In genomic region chr16:2388875-2389433, GRCh38 we compare ENCODE assay signal across 1 cellular context.
TF ChIP-seq lines count a peak whose summit lies in the region.

No MANE protein-coding gene starts in this region.

TF ChIP-seq in HepG2, 621 proteins besides CTCF, POLR2A, EP300 and RAD21 (continued from another document and continues in another):
- TF ChIP-seq AKAP8 (CRISPR knock-in tag; IDR thresholded peaks at IDR 0.05) (no peak), RELA (CRISPR knock-in tag; IDR thresholded peaks at IDR 0.05) (no peak), PHF21A (CRISPR knock-in tag; IDR thresholded peaks at IDR 0.05) (peak; percentile 75), TAF1 (CRISPR knock-in tag; IDR thresholded peaks at IDR 0.05) (no peak), REPIN1 (CRISPR knock-in tag; IDR thresholded peaks at IDR 0.05; ENCODE audit: borderline replicate concordance, low read depth) (0 out of 2 replicates have a peak, but pooled peaks have one; percentile 30), ATF7-NPFF (CRISPR knock-in tag; IDR thresholded peaks at IDR 0.05; ENCODE audit: low read depth) (no peak), ZNF660 (CRISPR knock-in tag; IDR thresholded peaks at IDR 0.05; ENCODE audit: borderline replicate concordance, low read depth) (no peak), PREB (CRISPR knock-in tag; IDR thresholded peaks at IDR 0.05) (no peak), SMYD3 (CRISPR knock-in tag; IDR thresholded peaks at IDR 0.05) (no peak), PHF8 (CRISPR knock-in tag; IDR thresholded peaks at IDR 0.05) (no peak), ZNF644 (CRISPR knock-in tag; IDR thresholded peaks at IDR 0.05; ENCODE audit: low read depth) (peak; percentile 84; the same call in 1 of the 2 replicates), THAP7 (CRISPR knock-in tag; IDR thresholded peaks at IDR 0.05) (no peak), HOXA3 (CRISPR knock-in tag; IDR thresholded peaks at IDR 0.05) (peak; percentile 60), RBM39 (IDR thresholded peaks at IDR 0.05; ENCODE audit: low read depth, low read length, poor library complexity, severe bottlenecking) (peak; percentile 44), ZNF362 (CRISPR knock-in tag; IDR thresholded peaks at IDR 0.05; ENCODE audit: borderline replicate concordance) (no peak; the same call in 1 of the 2 replicates), ARID4A (CRISPR knock-in tag; IDR thresholded peaks at IDR 0.05; ENCODE audit: borderline replicate concordance) (peak; percentile 77; the same call in 1 of the 2 replicates), ZBTB37 (CRISPR knock-in tag; IDR thresholded peaks at IDR 0.05) (0 out of 2 replicates have a peak, but pooled peaks have one; percentile 52), ZNF879 (CRISPR knock-in tag; IDR thresholded peaks at IDR 0.05) (no peak), MTERF4 (CRISPR knock-in tag; IDR thresholded peaks at IDR 0.05) (no peak), HMG20A (CRISPR knock-in tag; IDR thresholded peaks at IDR 0.05; ENCODE audit: borderline replicate concordance) (no peak), KLF6 (CRISPR knock-in tag; IDR thresholded peaks at IDR 0.05) (no peak), MEF2D (CRISPR knock-in tag; IDR thresholded peaks at IDR 0.05) (peak; percentile 37; the same call in 1 of the 2 replicates), ZUFSP (CRISPR knock-in tag; IDR thresholded peaks at IDR 0.05; ENCODE audit: borderline replicate concordance) (no peak), ZFP36 (IDR thresholded peaks at IDR 0.05; ENCODE audit: borderline replicate concordance, low read depth, low read length, partially characterized antibody) (peak; percentile 70), ZNF274 (CRISPR knock-in tag; IDR thresholded peaks at IDR 0.05) (no peak), CSRNP2 (CRISPR knock-in tag; conservative IDR thresholded peaks at IDR 0.05; ENCODE audit: low read depth) (no peak), ARNTL (CRISPR knock-in tag; IDR thresholded peaks at IDR 0.05) (0 out of 2 replicates have a peak, but pooled peaks have one; percentile 36), HNRNPH1 (optimal IDR thresholded peaks at IDR 0.05; ENCODE audit: low read depth, low read length) (no peak), MED13 (CRISPR knock-in tag; IDR thresholded peaks at IDR 0.05) (no peak), NAIF1 (CRISPR knock-in tag; IDR thresholded peaks at IDR 0.05; ENCODE audit: borderline replicate concordance) (0 out of 2 replicates have a peak, but pooled peaks have one; percentile 13), AHDC1 (CRISPR knock-in tag; IDR thresholded peaks at IDR 0.05; ENCODE audit: borderline replicate concordance) (peak; percentile 69; the same call in 1 of the 2 replicates), ZSCAN25 (CRISPR knock-in tag; IDR thresholded peaks at IDR 0.05) (0 out of 2 replicates have a peak, but pooled peaks have one; percentile 21), ZNF577 (CRISPR knock-in tag; IDR thresholded peaks at IDR 0.05; ENCODE audit: borderline replicate concordance, low read depth) (no peak), MIER3 (CRISPR knock-in tag; IDR thresholded peaks at IDR 0.05; ENCODE audit: borderline replicate concordance) (peak; percentile 37; the same call in 1 of the 2 replicates), ESRRA (CRISPR knock-in tag; IDR thresholded peaks at IDR 0.05; ENCODE audit: low read depth) (no peak), MZF1 (CRISPR knock-in tag; IDR thresholded peaks at IDR 0.05; ENCODE audit: borderline replicate concordance) (no peak), ATF4 (CRISPR knock-in tag; IDR thresholded peaks at IDR 0.05) (no peak)
